Comparison of ENCODE assay signal across 8 cellular contexts in genomic region chr20:62143976-62144825, GRCh38. TPM values are rescaled to one million over a fixed set of nuclear protein-coding genes. Genes with fewer than 3 reads are reported as not detected.
DNase-seq lines count a peak whose midpoint lies in the region; ATAC-seq and TF ChIP-seq lines count a peak whose summit lies in the region.

No MANE protein-coding gene starts in this region.

- peaks cover 46% of the 10 kb centered on the region for H3K4me1 Mint-ChIP-seq in osteocyte (ENCODE audit: unreplicated experiment)

- TF ChIP-seq CTCF in GM13976 (IDR thresholded peaks at IDR 0.05; ENCODE audit: borderline replicate concordance, control extremely low read depth, extremely low read depth, insufficient read depth, missing control alignments) (no peak), osteocyte (IDR thresholded peaks at IDR 0.05) (no peak)

- DNase-seq in 8988T, result peak; percentile 93
- peak; percentile 79 for DNase-seq in GM13976 (ENCODE audit: low spot score)
- DNase-seq in OCI-M1 (lab: John Stamatoyannopoulos, UW), result peak; percentile 70
- peak; percentile 86 for DNase-seq in activated effector memory CD4-positive, alpha-beta T cell treated with anti-CD3 and anti-CD28 coated beads, Interleukin-2, amount 50 U/mL, for 16 hours
- peak; percentile 62 for DNase-seq in germinal center (ENCODE audit: low spot score)
- no peak for DNase-seq in osteocyte (ENCODE audit: extremely low spot score, unreplicated experiment)
- no peak for DNase-seq in T1000 (lab: John Stamatoyannopoulos, UW)

- peak; percentile 31 for ATAC-seq in HG03045 (IDR thresholded peaks at IDR 0.05; ENCODE audit: unreplicated experiment)

- in situ Hi-C loops in GM13976 (cut with MboI; ENCODE audit: low sequenced_read_pairs, unreplicated experiment), result loop anchor here (10.0 kb wide), 1 partner anchor 129 kb away; no protein-coding TSS in a partner anchor

- peak overlapping the region; percentile 80 for H3K4me3 Mint-ChIP-seq in osteocyte (ENCODE audit: unreplicated experiment)

- peaks cover 8% of the 10 kb centered on the region for H3K36me3 Mint-ChIP-seq in osteocyte (ENCODE audit: unreplicated experiment)

- no peaks in the 10 kb centered on the region for H3K27me3 Mint-ChIP-seq in osteocyte (ENCODE audit: unreplicated experiment)

- peak overlapping the region; percentile 76 for H3K27ac Mint-ChIP-seq in osteocyte (ENCODE audit: unreplicated experiment)

- no peaks in the 10 kb centered on the region for H3K9me3 Mint-ChIP-seq in osteocyte (ENCODE audit: unreplicated experiment)

RNA-seq across cellular contexts. Expression of gene SS18L1, which starts 0.6 kb away (rescaled TPM):
- total RNA-seq in osteocyte, result 18.3 and 19.9 TPM in 2 replicates

RNA-seq across cellular contexts. Expression of gene PSMA7, which starts 1.0 kb away (rescaled TPM):
- 209 and 217 TPM in 2 replicates for total RNA-seq in osteocyte

RNA-seq across cellular contexts. Expression of gene LSM14B, which starts 21.9 kb away (rescaled TPM):
- 67.8 and 68.7 TPM in 2 replicates for total RNA-seq in osteocyte

RNA-seq across cellular contexts. Expression of gene MTG2, which starts 38.6 kb away (rescaled TPM):
- 29.3 and 30.7 TPM in 2 replicates for total RNA-seq in osteocyte

Comparison
In these comparisons a context has a peak if more than half of its experiments do, and no peak if none do; other contexts are left out.
1. DNase-seq: peak in 8988T (single experiment), GM13976 (single experiment), OCI-M1 (single experiment), activated effector memory CD4-positive, alpha-beta T cell treated with anti-CD3 and anti-CD28 coated beads, Interleukin-2, amount 50 U/mL, for 16 hours (single experiment) and germinal center (single experiment); none in osteocyte (single experiment) and T1000 (single experiment).